18 cellular contexts compared by ENCODE assay signal in the genomic region with DNA sequence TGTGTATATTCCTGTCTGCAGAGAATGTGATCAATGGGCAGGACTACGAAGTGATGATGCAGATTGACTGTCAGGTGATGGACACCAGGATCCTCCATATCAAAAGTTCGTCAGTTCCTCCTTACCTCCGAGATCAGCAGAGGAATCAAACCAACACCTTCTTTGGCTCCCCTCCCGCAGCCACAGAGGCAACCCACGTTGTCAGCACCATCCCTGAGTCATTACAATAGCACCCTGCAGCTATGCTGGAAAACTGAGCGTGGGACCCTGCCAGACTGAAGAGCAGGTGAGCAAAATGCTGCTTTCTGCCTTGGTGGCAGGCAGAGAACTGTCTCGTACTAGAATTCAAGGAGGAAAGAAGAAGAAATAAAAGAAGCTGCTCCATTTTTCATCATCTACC.
A peak's percentile ranks its signal among the peaks of the same experiment; 100 is the strongest.
DNase-seq lines count a peak whose midpoint lies in the region; ATAC-seq and TF ChIP-seq lines count a peak whose summit lies in the region.
"Had no signal": no experiment of that assay in that cellular context is flagged by ENCODE, and none has a peak within 500 bp of the region (broad histone marks: within the 10 kb centered on the region; RNA-seq: fewer than 3 reads in every experiment).

No MANE protein-coding gene starts in this region.

- no peak overlapping the region for H3K4me3 Mint-ChIP-seq in effector memory CD8-positive, alpha-beta T cell
- H3K4me3 Mint-ChIP-seq: activated CD4-positive, alpha-beta T cell treated with anti-CD3 and anti-CD28 coated beads, Interleukin-2, amount 10 ng/mL, durations not matched to agents 7 days and 5 days; activated T-helper 1 cell treated with anti-CD3 and anti-CD28 coated beads, Interleukin-12 subunit alpha, Interleukin-12 subunit beta, Interleukin-2, Interleukin-4 antibody, amounts not matched to agents 30 ng/mL and 10 ng/mL and 1 ng/mL, durations not matched to agents 14 hours and 24 hours and 36 hours; B cell; natural killer cell; T-helper 1 cell treated with Interleukin-12 subunit alpha and Interleukin-12 subunit beta and Interleukin-4 antibody, amounts not matched to agents 30 μg/mL and 1 μg/mL, for 36 hours had no signal

- no peak for ATAC-seq in effector memory CD8-positive, alpha-beta T cell (replicated peaks)
- ATAC-seq: natural killer cell had no signal

- no peaks in the 10 kb centered on the region for H4K20me1 ChIP-seq in hepatocyte (ENCODE audit: insufficient read depth, poor library complexity, severe bottlenecking)

- peaks cover 54% of the 10 kb centered on the region for H3K4me1 ChIP-seq in adipocyte (ENCODE audit: control insufficient read depth, insufficient read depth, low read length)
- H3K4me1 ChIP-seq in hepatocyte (ENCODE audit: insufficient read depth) = no peaks in the 10 kb centered on the region

- H3K27ac ChIP-seq in hepatocyte = no peak overlapping the region

- no peaks in the 10 kb centered on the region for H3K79me2 ChIP-seq in hepatocyte

- peak overlapping the region in 1 of 2 donors; percentile 57 for H3K27ac Mint-ChIP-seq in effector memory CD8-positive, alpha-beta T cell
- H3K27ac Mint-ChIP-seq: activated CD4-positive, alpha-beta T cell treated with anti-CD3 and anti-CD28 coated beads, Interleukin-2, amount 10 ng/mL, durations not matched to agents 7 days and 5 days; activated T-helper 1 cell treated with anti-CD3 and anti-CD28 coated beads, Interleukin-12 subunit alpha, Interleukin-12 subunit beta, Interleukin-2, Interleukin-4 antibody, amounts not matched to agents 30 ng/mL and 10 ng/mL and 1 ng/mL, durations not matched to agents 14 hours and 24 hours and 36 hours; B cell; natural killer cell; T-helper 1 cell treated with Interleukin-12 subunit alpha and Interleukin-12 subunit beta and Interleukin-4 antibody, amounts not matched to agents 30 μg/mL and 1 μg/mL, for 36 hours had no signal

- no peaks in the 10 kb centered on the region for H3K27me3 Mint-ChIP-seq in effector memory CD8-positive, alpha-beta T cell
- H3K27me3 Mint-ChIP-seq: activated CD4-positive, alpha-beta T cell treated with anti-CD3 and anti-CD28 coated beads, Interleukin-2, amount 10 ng/mL, durations not matched to agents 7 days and 5 days; B cell had no signal

- no peaks in the 10 kb centered on the region for H3K9me2 ChIP-seq in hepatocyte (replicated peaks; ENCODE audit: insufficient read depth)

- WGBS in hepatocyte (ENCODE audit: low lambda C conversion rate, missing lambda C conversion rate) = 75% methylated on average over 7 of the region's 7 CpGs

- H3K27me3 ChIP-seq in adipocyte (replicated peaks; ENCODE audit: control insufficient read depth, insufficient read depth, low read length) (no peaks in the 10 kb centered on the region), hepatocyte (no peaks in the 10 kb centered on the region)

- peak; percentile 76 for DNase-seq in A172 (ENCODE audit: low spot score)
- DNase-seq in EL = peak; percentile 70
- DNase-seq in adipocyte (ENCODE audit: low read depth) = peak; percentile 45
- peak; percentile 34 to 65 for DNase-seq in foreskin fibroblast
- no peak for DNase-seq in effector memory CD8-positive, alpha-beta T cell
- no peak for DNase-seq in SKM-1 treated with dmso at 0.1 percent for 144 hours (lab: John Stamatoyannopoulos, UW; ENCODE audit: unreplicated experiment)
- DNase-seq in hepatocyte (ENCODE audit: low spot score) = no peak
- DNase-seq: activated CD4-positive, alpha-beta T cell treated with anti-CD3 and anti-CD28 coated beads, Interleukin-2, amount 10 ng/mL, durations not matched to agents 7 days and 5 days; aorta; effector CD8-positive, alpha-beta T cell; natural killer cell; NCI-H1048; NCI-H774; retina; RPMI8226 had no signal

- H3K4me2 ChIP-seq in hepatocyte = no peak overlapping the region

- no peak overlapping the region for H3K9ac ChIP-seq in adipocyte (ENCODE audit: low read length)

- H3K9me3 ChIP-seq in adipocyte (ENCODE audit: control insufficient read depth, low read length) = no peaks in the 10 kb centered on the region
- H3K9me3 ChIP-seq in hepatocyte (ENCODE audit: low read depth) = no peaks in the 10 kb centered on the region

- H2AFZ ChIP-seq in hepatocyte = no peak overlapping the region

- TF ChIP-seq CTCF in foreskin fibroblast (IDR thresholded peaks at IDR 0.05; ENCODE audit: low read depth, low read length) = no peak
- no peak for TF ChIP-seq CTCF in hepatocyte (IDR thresholded peaks at IDR 0.05; ENCODE audit: poor library complexity)

- H3K9me3 Mint-ChIP-seq in effector memory CD8-positive, alpha-beta T cell = no peaks in the 10 kb centered on the region
- H3K9me3 Mint-ChIP-seq: activated T-helper 1 cell treated with anti-CD3 and anti-CD28 coated beads, Interleukin-12 subunit alpha, Interleukin-12 subunit beta, Interleukin-2, Interleukin-4 antibody, amounts not matched to agents 30 ng/mL and 10 ng/mL and 1 ng/mL, durations not matched to agents 14 hours and 24 hours and 36 hours; natural killer cell; T-helper 1 cell treated with Interleukin-12 subunit alpha and Interleukin-12 subunit beta and Interleukin-4 antibody, amounts not matched to agents 30 μg/mL and 1 μg/mL, for 36 hours had no signal

- peaks cover 6% of the 10 kb centered on the region for H3K36me3 ChIP-seq in adipocyte (ENCODE audit: control insufficient read depth, insufficient read depth, low read length, severe bottlenecking)
- no peaks in the 10 kb centered on the region for H3K36me3 ChIP-seq in hepatocyte (replicated peaks; ENCODE audit: insufficient read depth, low read depth)

- H3K36me3 Mint-ChIP-seq in effector memory CD8-positive, alpha-beta T cell (ENCODE audit: insufficient read depth) = peaks cover 17% of the 10 kb centered on the region

- peaks cover 23 to 25% of the 10 kb centered on the region in 2 donors for H3K4me1 Mint-ChIP-seq in effector memory CD8-positive, alpha-beta T cell (ENCODE audit: low read depth in 2 of 2)

- H3K4me3 ChIP-seq in adipocyte (ENCODE audit: low read length) (no peak overlapping the region), foreskin fibroblast (ENCODE audit: low read depth in 1 of 2, low read length in 2 of 2) (no peak overlapping the region), hepatocyte (no peak overlapping the region)

Comparison
In these comparisons a context has a peak if more than half of its experiments do, and no peak if none do; other contexts are left out.
1. DNase-seq: peak in A172 (single experiment), EL (single experiment), adipocyte (single experiment) and foreskin fibroblast (2 of 2); none in effector memory CD8-positive, alpha-beta T cell (0 of 3), SKM-1 treated with dmso at 0.1 percent for 144 hours (single experiment) and hepatocyte (single experiment).